16 cellular contexts compared by ENCODE assay signal in the genomic region with DNA sequence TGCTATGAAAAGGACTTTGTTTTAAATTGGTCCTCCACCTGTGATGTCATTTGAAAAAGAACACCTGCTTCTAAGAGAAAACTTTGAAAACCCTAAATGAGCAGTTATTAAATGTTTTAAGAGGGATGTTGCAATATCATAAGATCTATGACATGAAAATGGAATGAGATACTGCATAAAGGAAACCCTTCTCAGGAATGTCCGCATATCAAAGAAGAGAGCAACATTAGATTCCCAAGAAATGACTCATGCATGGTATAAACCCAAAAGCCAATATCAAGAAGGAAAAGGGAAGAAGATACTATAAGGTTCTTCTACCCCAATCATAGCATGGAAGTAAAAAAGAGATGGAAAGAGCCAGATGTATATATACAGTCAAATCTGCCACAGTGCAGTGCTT.
A peak's percentile ranks its signal among the peaks of the same experiment; 100 is the strongest.
DNase-seq lines count a peak whose midpoint lies in the region; ATAC-seq, FAIRE-seq and TF ChIP-seq lines count a peak whose summit lies in the region.
"Had no signal": no experiment of that assay in that cellular context is flagged by ENCODE, and none has a peak within 500 bp of the region (broad histone marks: within the 10 kb centered on the region; RNA-seq: fewer than 3 reads in every experiment).

No MANE protein-coding gene starts in this region.

- H3K36me3 Mint-ChIP-seq in endothelial cell (ENCODE audit: low read depth, unreplicated experiment), result no peaks in the 10 kb centered on the region

- no peak overlapping the region for H3K4me3 Mint-ChIP-seq in endothelial cell (ENCODE audit: unreplicated experiment)
- H3K4me3 Mint-ChIP-seq: H9 had no signal

- no peak for ATAC-seq in GM19452 (IDR thresholded peaks at IDR 0.05; ENCODE audit: unreplicated experiment)
- ATAC-seq: K562 had no signal

- H3K4me1 Mint-ChIP-seq in endothelial cell (ENCODE audit: unreplicated experiment), result peaks cover 9% of the 10 kb centered on the region

- FAIRE-seq in RCC 7860 (lab: Jason Lieb, UNC) (no peak), GM12891 (lab: Jason Lieb, UNC) (no peak)
- FAIRE-seq: A204.1, K562 had no signal

- DNase-seq in A172 (ENCODE audit: low spot score), result peak; percentile 39
- peak; percentile 17 for DNase-seq in RCC 7860 (ENCODE audit: low spot score)
- peak; percentile 51 for DNase-seq in choroid plexus epithelial cell (ENCODE audit: low read depth)
- peak; percentile 9 for DNase-seq in glomerular endothelial cell (ENCODE audit: extremely low read depth, low read depth, low spot score)
- DNase-seq in GM12891 (ENCODE audit: insufficient read length, low spot score), result no peak
- no peak for DNase-seq in endothelial cell (ENCODE audit: low spot score)
- no peak for DNase-seq in activated T-cell treated with anti-CD3 and anti-CD28 coated beads, Interleukin-2, amount 50 U/mL, for 1 hour
- DNase-seq: C1 segment of cervical spinal cord, H9, NCI-H187, NCI-H69, RPMI8226, SJCRH30 had no signal

- H3K4me3 ChIP-seq in choroid plexus epithelial cell (ENCODE audit: low read depth, low read length), result no peak overlapping the region
- H3K4me3 ChIP-seq: K562, SJCRH30 had no signal

- H3K27ac Mint-ChIP-seq in endothelial cell (ENCODE audit: unreplicated experiment), result no peak overlapping the region
- H3K27ac Mint-ChIP-seq: H9 had no signal

- peaks cover 2% of the 10 kb centered on the region for H3K27me3 Mint-ChIP-seq in endothelial cell (ENCODE audit: unreplicated experiment)

- no peak for TF ChIP-seq POLR2A in GM12891 (IDR thresholded peaks at IDR 0.05; ENCODE audit: low read depth, low read length)

- TF ChIP-seq CTCF in choroid plexus epithelial cell (conservative IDR thresholded peaks at IDR 0.05; ENCODE audit: low read depth, low read length) (no peak), endothelial cell (IDR thresholded peaks at IDR 0.05; ENCODE audit: unreplicated experiment) (no peak)

- H3K9me3 Mint-ChIP-seq in endothelial cell (ENCODE audit: unreplicated experiment), result no peaks in the 10 kb centered on the region
- H3K9me3 Mint-ChIP-seq: H9 had no signal

TF ChIP-seq in GM12891, 5 proteins besides CTCF, POLR2A, EP300 and RAD21:
- TF ChIP-seq TAF1 (IDR thresholded peaks at IDR 0.05; ENCODE audit: low read depth, low read length) (no peak), SPI1 (IDR thresholded peaks at IDR 0.05; ENCODE audit: low read depth, low read length) (no peak), POU2F2 (IDR thresholded peaks at IDR 0.05; ENCODE audit: low read depth, low read length) (no peak), PAX5 (IDR thresholded peaks at IDR 0.05; ENCODE audit: insufficient read depth, low read length, severe bottlenecking) (no peak), POLR2AphosphoS5 (IDR thresholded peaks at IDR 0.05; ENCODE audit: low read depth, low read length) (no peak)
TF ChIP-seq in GM12891: peak in this region for 0.

Comparison
In these comparisons a context has a peak if more than half of its experiments do, and no peak if none do; other contexts are left out.
1. DNase-seq: peak in A172 (single experiment), RCC 7860 (single experiment), choroid plexus epithelial cell (single experiment) and glomerular endothelial cell (single experiment); none in GM12891 (single experiment), endothelial cell (single experiment) and activated T-cell treated with anti-CD3 and anti-CD28 coated beads, Interleukin-2, amount 50 U/mL, for 1 hour (single experiment).